Comparison of ENCODE assay signal across 1 cellular context in the genomic region with DNA sequence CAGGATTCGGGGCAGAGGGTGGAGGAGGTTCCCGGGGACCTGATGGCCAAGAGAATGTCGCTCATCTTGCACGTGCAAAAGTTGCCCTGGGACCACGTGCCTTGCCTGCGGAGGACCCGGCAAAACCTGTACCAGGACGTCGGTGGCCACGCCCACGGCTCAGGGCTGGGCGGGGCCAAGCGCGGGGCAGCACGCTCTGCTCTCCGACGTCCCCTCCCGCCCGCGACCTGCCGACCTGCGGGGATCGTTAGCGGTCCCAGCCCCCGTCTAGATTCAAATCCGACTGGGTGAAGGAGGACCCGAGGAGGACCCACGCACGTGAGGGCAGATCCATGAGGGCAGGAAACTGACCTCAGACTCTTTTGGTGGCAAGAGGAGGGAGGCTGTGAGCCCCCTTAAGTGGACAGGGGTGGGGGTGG.
A peak's percentile ranks its signal among the peaks of the same experiment; 100 is the strongest.
TF ChIP-seq lines count a peak whose summit lies in the region.

Gene C1orf167 (plus strand): TSS at position 206 of the 419 bp plus-strand sequence. CDS start 2,208 bp downstream, outside the sequence.

TF ChIP-seq in K562, 482 proteins besides CTCF, POLR2A, EP300 and RAD21 (continues in another document):
- no peak for TF ChIP-seq ZKSCAN3 (CRISPR knock-in tag; IDR thresholded peaks at IDR 0.05)
- TF ChIP-seq GABPB1 (CRISPR knock-in tag; IDR thresholded peaks at IDR 0.05) = 0 out of 2 replicates have a peak, but pooled peaks have one; percentile 19
- TF ChIP-seq, protein P1, sequence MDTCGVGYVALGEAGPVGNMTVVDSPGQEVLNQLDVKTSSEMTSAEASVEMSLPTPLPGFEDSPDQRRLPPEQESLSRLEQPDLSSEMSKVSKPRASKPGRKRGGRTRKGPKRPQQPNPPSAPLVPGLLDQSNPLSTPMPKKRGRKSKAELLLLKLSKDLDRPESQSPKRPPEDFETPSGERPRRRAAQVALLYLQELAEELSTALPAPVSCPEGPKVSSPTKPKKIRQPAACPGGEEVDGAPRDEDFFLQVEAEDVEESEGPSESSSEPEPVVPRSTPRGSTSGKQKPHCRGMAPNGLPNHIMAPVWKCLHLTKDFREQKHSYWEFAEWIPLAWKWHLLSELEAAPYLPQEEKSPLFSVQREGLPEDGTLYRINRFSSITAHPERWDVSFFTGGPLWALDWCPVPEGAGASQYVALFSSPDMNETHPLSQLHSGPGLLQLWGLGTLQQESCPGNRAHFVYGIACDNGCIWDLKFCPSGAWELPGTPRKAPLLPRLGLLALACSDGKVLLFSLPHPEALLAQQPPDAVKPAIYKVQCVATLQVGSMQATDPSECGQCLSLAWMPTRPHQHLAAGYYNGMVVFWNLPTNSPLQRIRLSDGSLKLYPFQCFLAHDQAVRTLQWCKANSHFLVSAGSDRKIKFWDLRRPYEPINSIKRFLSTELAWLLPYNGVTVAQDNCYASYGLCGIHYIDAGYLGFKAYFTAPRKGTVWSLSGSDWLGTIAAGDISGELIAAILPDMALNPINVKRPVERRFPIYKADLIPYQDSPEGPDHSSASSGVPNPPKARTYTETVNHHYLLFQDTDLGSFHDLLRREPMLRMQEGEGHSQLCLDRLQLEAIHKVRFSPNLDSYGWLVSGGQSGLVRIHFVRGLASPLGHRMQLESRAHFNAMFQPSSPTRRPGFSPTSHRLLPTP (IDR thresholded peaks at IDR 0.05; ENCODE audit: borderline replicate concordance, extremely low read depth, insufficient read length) = no peak
- TF ChIP-seq SRF (CRISPR knock-in tag; IDR thresholded peaks at IDR 0.05) = no peak
- TF ChIP-seq MECOM (CRISPR knock-in tag; IDR thresholded peaks at IDR 0.05) = no peak
- no peak for TF ChIP-seq DIDO1 (tag; IDR thresholded peaks at IDR 0.05; ENCODE audit: low read depth)
- no peak for TF ChIP-seq ZNF239 (CRISPR knock-in tag; IDR thresholded peaks at IDR 0.05)
- TF ChIP-seq ZNF140 (CRISPR knock-in tag; IDR thresholded peaks at IDR 0.05) = no peak
- TF ChIP-seq, protein P2, sequence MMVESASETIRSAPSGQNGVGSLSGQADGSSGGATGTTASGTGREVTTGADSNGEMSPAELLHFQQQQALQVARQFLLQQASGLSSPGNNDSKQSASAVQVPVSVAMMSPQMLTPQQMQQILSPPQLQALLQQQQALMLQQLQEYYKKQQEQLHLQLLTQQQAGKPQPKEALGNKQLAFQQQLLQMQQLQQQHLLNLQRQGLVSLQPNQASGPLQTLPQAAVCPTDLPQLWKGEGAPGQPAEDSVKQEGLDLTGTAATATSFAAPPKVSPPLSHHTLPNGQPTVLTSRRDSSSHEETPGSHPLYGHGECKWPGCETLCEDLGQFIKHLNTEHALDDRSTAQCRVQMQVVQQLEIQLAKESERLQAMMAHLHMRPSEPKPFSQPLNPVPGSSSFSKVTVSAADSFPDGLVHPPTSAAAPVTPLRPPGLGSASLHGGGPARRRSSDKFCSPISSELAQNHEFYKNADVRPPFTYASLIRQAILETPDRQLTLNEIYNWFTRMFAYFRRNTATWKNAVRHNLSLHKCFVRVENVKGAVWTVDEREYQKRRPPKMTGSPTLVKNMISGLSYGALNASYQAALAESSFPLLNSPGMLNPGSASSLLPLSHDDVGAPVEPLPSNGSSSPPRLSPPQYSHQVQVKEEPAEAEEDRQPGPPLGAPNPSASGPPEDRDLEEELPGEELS (CRISPR knock-in tag; IDR thresholded peaks at IDR 0.05; ENCODE audit: borderline replicate concordance) = no peak
- peak; percentile 73; the same call in 1 of the 2 replicates for TF ChIP-seq GATAD2A (IDR thresholded peaks at IDR 0.05)
- peak; percentile 62; the same call in 1 of the 2 replicates for TF ChIP-seq SP1 (CRISPR knock-in tag; IDR thresholded peaks at IDR 0.05)
- TF ChIP-seq NUFIP1 (IDR thresholded peaks at IDR 0.05; ENCODE audit: partially characterized antibody) = no peak
- peak in 1 of 2 experiments; percentile 76; a peak in 2 of 4 replicates for TF ChIP-seq MAZ (CRISPR knock-in tag; conservative IDR thresholded peaks at IDR 0.05 in 1 of 2, IDR thresholded peaks at IDR 0.05 in 1 of 2)
- no peak for TF ChIP-seq ZNF253 (CRISPR knock-in tag; conservative IDR thresholded peaks at IDR 0.05)
- TF ChIP-seq RBBP5 (IDR thresholded peaks at IDR 0.05; ENCODE audit: borderline replicate concordance, insufficient read depth, low read length, poor library complexity, severe bottlenecking) = peak; percentile 24
- TF ChIP-seq CREB1 (IDR thresholded peaks at IDR 0.05) = 0 out of 2 replicates have a peak, but pooled peaks have one; percentile 42
- TF ChIP-seq CREB1 (CRISPR knock-in tag; IDR thresholded peaks at IDR 0.05) = no peak
- no peak for TF ChIP-seq FOXJ2 (tag; IDR thresholded peaks at IDR 0.05)
- TF ChIP-seq FOXM1 (IDR thresholded peaks at IDR 0.05; ENCODE audit: low read depth) = no peak
- TF ChIP-seq FOXM1 (CRISPR knock-in tag; IDR thresholded peaks at IDR 0.05; ENCODE audit: low read depth) = 0 out of 2 replicates have a peak, but pooled peaks have one; percentile 62
- TF ChIP-seq L3MBTL2 (IDR thresholded peaks at IDR 0.05) = peak; percentile 94
- no peak for TF ChIP-seq STAT6 (CRISPR knock-in tag; IDR thresholded peaks at IDR 0.05)
- TF ChIP-seq ZFP36 (IDR thresholded peaks at IDR 0.05; ENCODE audit: low read depth, low read length, partially characterized antibody) = no peak
- no peak for TF ChIP-seq NCOR1 (IDR thresholded peaks at IDR 0.05)
- no peak for TF ChIP-seq ZBTB8A (IDR thresholded peaks at IDR 0.05; ENCODE audit: partially characterized antibody)
- TF ChIP-seq NRF1 (conservative IDR thresholded peaks at IDR 0.05 in 1 of 2, IDR thresholded peaks at IDR 0.05 in 1 of 2) = peak; percentile 30 to 48; a peak in 3 of 4 replicates
- 0 out of 2 replicates have a peak, but pooled peaks have one; percentile 11 for TF ChIP-seq CREM (IDR thresholded peaks at IDR 0.05; ENCODE audit: low read depth)
- no peak for TF ChIP-seq ZNF146 (CRISPR knock-in tag; IDR thresholded peaks at IDR 0.05; ENCODE audit: unreplicated experiment)
- peak; percentile 45 for TF ChIP-seq ZNF263 (CRISPR knock-in tag; IDR thresholded peaks at IDR 0.05; ENCODE audit: borderline replicate concordance)
- TF ChIP-seq MTF1 (CRISPR knock-in tag; IDR thresholded peaks at IDR 0.05; ENCODE audit: borderline replicate concordance) = no peak
- TF ChIP-seq BHLHE40 (IDR thresholded peaks at IDR 0.05; ENCODE audit: low read length) = peak; percentile 78
- no peak for TF ChIP-seq TGIF2 (CRISPR knock-in tag; IDR thresholded peaks at IDR 0.05)
- TF ChIP-seq, protein P3, sequence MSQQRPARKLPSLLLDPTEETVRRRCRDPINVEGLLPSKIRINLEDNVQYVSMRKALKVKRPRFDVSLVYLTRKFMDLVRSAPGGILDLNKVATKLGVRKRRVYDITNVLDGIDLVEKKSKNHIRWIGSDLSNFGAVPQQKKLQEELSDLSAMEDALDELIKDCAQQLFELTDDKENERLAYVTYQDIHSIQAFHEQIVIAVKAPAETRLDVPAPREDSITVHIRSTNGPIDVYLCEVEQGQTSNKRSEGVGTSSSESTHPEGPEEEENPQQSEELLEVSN (IDR thresholded peaks at IDR 0.05; ENCODE audit: borderline replicate concordance in 1 of 2, extremely low read depth in 1 of 2, insufficient read depth in 1 of 2, insufficient read length in 1 of 2, low read depth in 1 of 2, low read length in 1 of 2, poor library complexity in 1 of 2, severe bottlenecking in 1 of 2) = peak; percentile 93 to 96
- TF ChIP-seq BDP1 (IDR thresholded peaks at IDR 0.05; ENCODE audit: insufficient read depth, insufficient read length) = no peak
- TF ChIP-seq ZNF407 (IDR thresholded peaks at IDR 0.05; ENCODE audit: low read depth) = no peak
- TF ChIP-seq FOXA3 (CRISPR knock-in tag; conservative IDR thresholded peaks at IDR 0.05 in 1 of 2, IDR thresholded peaks at IDR 0.05 in 1 of 2) = no peak
